Comparison of ENCODE assay signal across 1 cellular context in the genomic region with DNA sequence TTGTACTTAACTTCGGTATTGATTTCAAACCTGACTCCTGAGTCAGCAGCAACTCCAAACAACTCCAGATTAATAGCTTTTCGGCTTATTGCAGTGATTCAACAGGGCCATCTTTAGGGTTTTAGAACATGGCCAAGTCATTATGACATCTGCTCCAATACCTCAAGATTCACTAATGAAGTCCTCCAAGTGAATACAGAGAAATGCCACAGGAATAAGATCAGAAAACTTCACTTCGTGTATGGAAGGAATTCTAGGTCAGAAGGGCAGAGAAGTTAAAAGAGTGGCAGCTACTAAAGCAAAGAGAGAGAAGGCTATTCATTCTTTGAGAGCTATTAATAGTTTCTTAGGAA.
TF ChIP-seq lines count a peak whose summit lies in the region.

No MANE protein-coding gene starts in this region.

TF ChIP-seq in SK-N-SH, 30 proteins besides CTCF, POLR2A, EP300 and RAD21 (continued from another document):
- TF ChIP-seq GATA2 (CRISPR knock-in tag; IDR thresholded peaks at IDR 0.05) = no peak
- TF ChIP-seq, protein P1, sequence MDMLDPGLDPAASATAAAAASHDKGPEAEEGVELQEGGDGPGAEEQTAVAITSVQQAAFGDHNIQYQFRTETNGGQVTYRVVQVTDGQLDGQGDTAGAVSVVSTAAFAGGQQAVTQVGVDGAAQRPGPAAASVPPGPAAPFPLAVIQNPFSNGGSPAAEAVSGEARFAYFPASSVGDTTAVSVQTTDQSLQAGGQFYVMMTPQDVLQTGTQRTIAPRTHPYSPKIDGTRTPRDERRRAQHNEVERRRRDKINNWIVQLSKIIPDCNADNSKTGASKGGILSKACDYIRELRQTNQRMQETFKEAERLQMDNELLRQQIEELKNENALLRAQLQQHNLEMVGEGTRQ (IDR thresholded peaks at IDR 0.05; ENCODE audit: borderline replicate concordance, low read depth, low read length) = no peak
- TF ChIP-seq GABPA (IDR thresholded peaks at IDR 0.05; ENCODE audit: low read depth) = no peak
- TF ChIP-seq SIN3A (IDR thresholded peaks at IDR 0.05; ENCODE audit: borderline replicate concordance, low read depth, low read length) = no peak
- TF ChIP-seq CHD2 (IDR thresholded peaks at IDR 0.05; ENCODE audit: low read length, partially characterized antibody) = no peak
- no peak for TF ChIP-seq YY1 (IDR thresholded peaks at IDR 0.05; ENCODE audit: low read depth)
- no peak for TF ChIP-seq TCF12 (IDR thresholded peaks at IDR 0.05)
TF ChIP-seq in SK-N-SH: peak in this region for 0.
